In the genomic region with DNA sequence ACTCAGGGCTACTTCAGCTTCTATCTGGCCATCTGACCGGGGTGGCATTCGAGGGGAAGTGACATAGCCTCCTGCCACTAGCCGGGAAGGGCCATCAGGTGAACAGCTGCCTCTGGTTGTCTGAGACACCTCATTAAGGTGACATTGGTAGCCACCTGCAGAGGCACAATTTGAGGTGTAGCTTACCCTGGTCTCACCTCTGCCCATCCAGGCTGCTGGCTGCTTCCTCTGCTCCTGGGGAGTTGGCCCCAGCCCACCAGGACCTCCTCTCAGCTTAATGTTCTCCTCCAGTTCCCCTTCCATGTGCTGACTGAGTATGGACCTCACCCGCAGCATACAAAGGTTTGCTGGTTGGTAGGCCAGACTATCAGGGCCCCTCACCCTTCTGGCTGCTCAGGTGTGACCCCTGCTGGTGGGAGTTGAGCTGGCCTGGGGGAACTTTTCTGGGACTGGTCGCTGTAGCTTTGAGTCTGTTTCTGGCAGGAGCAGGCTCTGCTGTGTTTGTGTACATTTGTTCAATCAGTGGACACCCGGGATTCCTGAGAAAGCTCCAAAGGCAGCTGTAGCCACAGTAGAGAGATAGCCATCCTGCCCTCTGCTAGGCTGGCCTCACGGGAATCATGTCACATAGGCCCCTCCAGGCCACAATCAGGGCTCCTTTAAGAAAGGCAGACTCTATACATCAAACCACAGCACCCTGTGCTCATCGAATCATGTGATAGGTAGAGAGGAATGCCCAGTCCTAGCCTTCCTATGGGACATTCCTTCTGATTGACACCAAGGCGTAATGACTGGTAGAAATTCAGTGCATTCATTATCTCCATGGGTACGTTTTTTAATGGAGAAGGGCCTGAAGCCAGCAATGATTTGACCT, we compare ENCODE assay signal across 9 cellular contexts.
DNase-seq lines count a peak whose midpoint lies in the region; ATAC-seq and TF ChIP-seq lines count a peak whose summit lies in the region.
"Had no signal": no experiment of that assay in that cellular context is flagged by ENCODE, and none has a peak within 500 bp of the region (broad histone marks: within the 10 kb centered on the region; RNA-seq: fewer than 3 reads in every experiment).

No MANE protein-coding gene starts in this region.

- H3K27ac ChIP-seq in IMR-90 (ENCODE audit: insufficient read depth, low read length), result no peak overlapping the region

- BruUV-seq in IMR-90 (replicated peaks; lab: Mats Ljungman, UMichigan), result no TSS peak

- H3K36me3 Mint-ChIP-seq in brain, result no peaks in the 10 kb centered on the region
- H3K36me3 Mint-ChIP-seq: activated naive CD4-positive, alpha-beta T cell treated with anti-CD3 and anti-CD28 coated beads, Interleukin-2, amount 50 U/mL, for 24 hours had no signal

- H3K9me1 ChIP-seq in IMR-90 (ENCODE audit: insufficient read depth, low read length), result no peaks in the 10 kb centered on the region

- no peak for TF ChIP-seq POLR2A in IMR-90 (IDR thresholded peaks at IDR 0.05; ENCODE audit: low read depth, low read length)

- no peak overlapping the region for H2AK9ac ChIP-seq in IMR-90 (replicated peaks; ENCODE audit: low read depth, low read length, poor library complexity)

- peak overlapping the region; percentile 76 for H2AFZ ChIP-seq in IMR-90 (replicated peaks; ENCODE audit: low read length, poor library complexity)

- POLR2A ChIA-PET in IMR-90 (lab: Charles Lee; ENCODE audit: unreplicated experiment), result no interaction called here

- H4K91ac ChIP-seq in IMR-90 (ENCODE audit: insufficient read depth, low read depth, low read length), result no peak overlapping the region

- CTCF ChIA-PET in IMR-90 (lab: Yijun Ruan, JAX), result interaction anchor here (0.6 to 2.0 kb wide), 8 partner anchors 9 to 278 kb away, joined by 3 to 11 read pairs (median 3); no protein-coding TSS in a partner anchor

- no peak overlapping the region for H3K14ac ChIP-seq in IMR-90 (replicated peaks; ENCODE audit: low read depth, low read length)

- dilution Hi-C loops in IMR-90 (cut with HindIII; ENCODE audit: low sequenced_read_pairs, unreplicated experiment), result no loop called here

- H3K27me3 ChIP-seq in IMR-90 (ENCODE audit: control insufficient read depth, insufficient read depth, low read length), result peaks cover 10% of the 10 kb centered on the region

- peak; percentile 86 for ATAC-seq in IMR-90 (ENCODE audit: low read depth)

- H3K36me3 ChIP-seq in IMR-90 (ENCODE audit: control insufficient read depth, insufficient read depth, low read length), result no peaks in the 10 kb centered on the region

- H3K18ac ChIP-seq in IMR-90 (ENCODE audit: low read depth, low read length), result no peak overlapping the region

- no peak overlapping the region for H3K23ac ChIP-seq in IMR-90 (ENCODE audit: low read depth, low read length)

- TF ChIP-seq CTCF in IMR-90 (conservative IDR thresholded peaks at IDR 0.05; ENCODE audit: low read depth, low read length) (peak; percentile 70), brain (conservative IDR thresholded peaks at IDR 0.05) (peak; percentile 57 to 64)

- intact Hi-C loops in IMR-90 (cut with micrococcal nuclease), result loop anchor here (1.0 to 10.0 kb wide), 2 partner anchors 265 to 331 kb away; partner anchors contain the start of gene PTS

- no peaks in the 10 kb centered on the region for H4K20me1 ChIP-seq in IMR-90 (ENCODE audit: insufficient read depth, low read length)

- no peak overlapping the region for H2BK20ac ChIP-seq in IMR-90 (ENCODE audit: low read depth, low read length)

- DNase-seq in ELR (ENCODE audit: low read depth) (peak; percentile 36), IMR-90 (peak; percentile 35), UCSD-AML1 (lab: John Stamatoyannopoulos, UW; ENCODE audit: unreplicated experiment) (peak; percentile 78), islet precursor cell (peak; percentile 87), SIG-M5 treated with dmso at 0.1 percent for 504 hours (lab: John Stamatoyannopoulos, UW; ENCODE audit: unreplicated experiment) (no peak), cortex of kidney (lab: John Stamatoyannopoulos, UW) (no peak)
- peak; percentile 51 for DNase-seq in stimulated activated CD4-positive, alpha-beta T cell treated with anti-CD3 and anti-CD28 coated beads, Interleukin-2, amount 100 ng/mL, for 4 hours (ENCODE audit: low read depth)

- no peak overlapping the region for H3K4me3 Mint-ChIP-seq in brain
- H3K4me3 Mint-ChIP-seq: activated naive CD4-positive, alpha-beta T cell treated with anti-CD3 and anti-CD28 coated beads, Interleukin-2, amount 50 U/mL, for 24 hours had no signal

- no peaks in the 10 kb centered on the region for H3K9me3 Mint-ChIP-seq in brain
- H3K9me3 Mint-ChIP-seq: activated naive CD4-positive, alpha-beta T cell treated with anti-CD3 and anti-CD28 coated beads, Interleukin-2, amount 50 U/mL, for 24 hours had no signal

- no peak overlapping the region for H3K4me3 ChIP-seq in IMR-90 (ENCODE audit: insufficient read depth, low read depth, low read length)

- H2BK15ac ChIP-seq in IMR-90 (ENCODE audit: low read depth, low read length), result no peak overlapping the region

- H2AK5ac ChIP-seq in IMR-90 (ENCODE audit: low read depth, low read length), result no peak overlapping the region

- TF ChIP-seq RAD21 in IMR-90 (IDR thresholded peaks at IDR 0.05; ENCODE audit: low read length), result peak; percentile 64

- no peaks in the 10 kb centered on the region for H3K4me1 ChIP-seq in IMR-90 (ENCODE audit: control insufficient read depth, insufficient read depth, low read length)

- H3K4ac ChIP-seq in IMR-90 (ENCODE audit: low read depth, low read length), result no peak overlapping the region

- H3K4me2 ChIP-seq in IMR-90 (ENCODE audit: low read depth, low read length), result no peak overlapping the region

- H3K4me1 Mint-ChIP-seq in brain, result peaks cover 39% of the 10 kb centered on the region

- no peak overlapping the region for H4K8ac ChIP-seq in IMR-90 (ENCODE audit: low read depth in 2 of 2, low read length in 2 of 2)

- 60% methylated on average over 1 of the region's 10 CpGs; no CpG with 5 or more reads in 1 of the 2 experiments for WGBS in IMR-90 (ENCODE audit: extremely low coverage in 2 of 2, insufficient read length in 1 of 2), 2 experiments

- H3K56ac ChIP-seq in IMR-90 (ENCODE audit: extremely low read depth, insufficient read depth, low read length), result no peak overlapping the region

- no peak overlapping the region for H3K9ac ChIP-seq in IMR-90 (ENCODE audit: low read depth, low read length)

- no peaks in the 10 kb centered on the region for H3K79me1 ChIP-seq in IMR-90 (ENCODE audit: low read depth in 1 of 2, low read length in 2 of 2)

- no peak overlapping the region for H2BK120ac ChIP-seq in IMR-90 (ENCODE audit: low read depth, low read length)

- H2BK5ac ChIP-seq in IMR-90 (ENCODE audit: low read depth, low read length, poor library complexity, severe bottlenecking), result no peak overlapping the region

- no peaks in the 10 kb centered on the region for H3K9me3 ChIP-seq in IMR-90 (ENCODE audit: control insufficient read depth, insufficient read depth, low read length)

- in situ Hi-C loops in IMR-90 (cut with MboI; ENCODE audit: low sequenced_read_pairs), result loop anchor here (5.0 kb wide), 1 partner anchor 268 kb away; no protein-coding TSS in a partner anchor

- peaks cover 5% of the 10 kb centered on the region for H3K27me3 Mint-ChIP-seq in brain
- H3K27me3 Mint-ChIP-seq: activated naive CD4-positive, alpha-beta T cell treated with anti-CD3 and anti-CD28 coated beads, Interleukin-2, amount 50 U/mL, for 24 hours had no signal

- peak overlapping the region in 1 of 5 experiments; percentile 38 for H3K27ac Mint-ChIP-seq in brain
- H3K27ac Mint-ChIP-seq: activated naive CD4-positive, alpha-beta T cell treated with anti-CD3 and anti-CD28 coated beads, Interleukin-2, amount 50 U/mL, for 24 hours had no signal

- H4K5ac ChIP-seq in IMR-90 (ENCODE audit: low read depth, low read length), result no peak overlapping the region

TF ChIP-seq in IMR-90, 13 proteins besides CTCF, POLR2A, EP300 and RAD21:
- peak; percentile 69 for TF ChIP-seq SMC3 (IDR thresholded peaks at IDR 0.05; ENCODE audit: low read depth, low read length)
- TF ChIP-seq NFE2L2 (IDR thresholded peaks at IDR 0.05; ENCODE audit: low read depth, low read length), result no peak
- TF ChIP-seq, protein P1, sequence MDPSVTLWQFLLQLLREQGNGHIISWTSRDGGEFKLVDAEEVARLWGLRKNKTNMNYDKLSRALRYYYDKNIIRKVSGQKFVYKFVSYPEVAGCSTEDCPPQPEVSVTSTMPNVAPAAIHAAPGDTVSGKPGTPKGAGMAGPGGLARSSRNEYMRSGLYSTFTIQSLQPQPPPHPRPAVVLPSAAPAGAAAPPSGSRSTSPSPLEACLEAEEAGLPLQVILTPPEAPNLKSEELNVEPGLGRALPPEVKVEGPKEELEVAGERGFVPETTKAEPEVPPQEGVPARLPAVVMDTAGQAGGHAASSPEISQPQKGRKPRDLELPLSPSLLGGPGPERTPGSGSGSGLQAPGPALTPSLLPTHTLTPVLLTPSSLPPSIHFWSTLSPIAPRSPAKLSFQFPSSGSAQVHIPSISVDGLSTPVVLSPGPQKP (IDR thresholded peaks at IDR 0.05; ENCODE audit: borderline replicate concordance, low read depth, low read length), result no peak
- no peak for TF ChIP-seq RFX5 (IDR thresholded peaks at IDR 0.05; ENCODE audit: low read depth, low read length)
- TF ChIP-seq MAFK (IDR thresholded peaks at IDR 0.05; ENCODE audit: low read depth, low read length), result no peak
- TF ChIP-seq BHLHE40 (IDR thresholded peaks at IDR 0.05; ENCODE audit: low read depth, low read length), result no peak
- no peak for TF ChIP-seq CHD1 (IDR thresholded peaks at IDR 0.05; ENCODE audit: low read depth, low read length)
- TF ChIP-seq USF2 (IDR thresholded peaks at IDR 0.05; ENCODE audit: low read depth, low read length), result no peak

Comparison
In these comparisons a context has a peak if more than half of its experiments do, and no peak if none do; other contexts are left out.
1. DNase-seq: peak in ELR (single experiment), IMR-90 (single experiment), UCSD-AML1 (single experiment), islet precursor cell (single experiment) and stimulated activated CD4-positive, alpha-beta T cell treated with anti-CD3 and anti-CD28 coated beads, Interleukin-2, amount 100 ng/mL, for 4 hours (single experiment); none in SIG-M5 treated with dmso at 0.1 percent for 504 hours (single experiment) and cortex of kidney (single experiment).